29 cellular contexts compared by ENCODE assay signal in genomic region chr6:169316651-169317050, GRCh38.
"Had no signal": no experiment of that assay in that cellular context is flagged by ENCODE, and none has a peak within 500 bp of the region (broad histone marks: within the 10 kb centered on the region; RNA-seq: fewer than 3 reads in every experiment).

No MANE protein-coding gene starts in this region.

- H3K4me3 Mint-ChIP-seq: activated T-cell treated with anti-CD3 and anti-CD28 coated beads, Interleukin-2, amount 50 U/mL, for 72 hours; brain; effector memory CD8-positive, alpha-beta T cell; immature natural killer cell; mesothelial cell of epicardium; naive thymus-derived CD4-positive, alpha-beta T cell had no signal

- H3K36me3 ChIP-seq: cardiac muscle cell, heart left ventricle, pancreas, suprapubic skin, tibial artery, upper lobe of right lung, WERI-Rb-1 had no signal

- H3K27ac Mint-ChIP-seq: activated naive CD4-positive, alpha-beta T cell treated with anti-CD3 and anti-CD28 coated beads, Interleukin-2, amount 50 U/mL, for 72 hours; activated T-cell treated with anti-CD3 and anti-CD28 coated beads, Interleukin-2, amount 50 U/mL, for 72 hours; brain; effector memory CD8-positive, alpha-beta T cell; immature natural killer cell; mesothelial cell of epicardium; naive thymus-derived CD4-positive, alpha-beta T cell had no signal

- H3K4me3 ChIP-seq: cardiac muscle cell, coronary artery, dorsolateral prefrontal cortex, heart left ventricle, pancreas, psoas muscle, suprapubic skin, tibial artery, upper lobe of right lung had no signal

- H3K4me1 ChIP-seq: pancreas, psoas muscle, upper lobe of right lung had no signal

- H3K27ac ChIP-seq: cardiac muscle cell, coronary artery, dorsolateral prefrontal cortex, foreskin keratinocyte, heart left ventricle, pancreas, psoas muscle, suprapubic skin, tibial artery, upper lobe of right lung, WERI-Rb-1 had no signal

- H3K4me1 Mint-ChIP-seq: immature natural killer cell; naive thymus-derived CD4-positive, alpha-beta T cell had no signal

- H3K9me3 Mint-ChIP-seq: activated naive CD4-positive, alpha-beta T cell treated with anti-CD3 and anti-CD28 coated beads, Interleukin-2, amount 50 U/mL, for 72 hours; activated T-cell treated with anti-CD3 and anti-CD28 coated beads, Interleukin-2, amount 50 U/mL, for 72 hours; brain; effector memory CD8-positive, alpha-beta T cell; mesothelial cell of epicardium had no signal

- ATAC-seq: activated CD4-positive, CD25-positive, alpha-beta regulatory T cell treated with anti-CD3 and anti-CD28 coated beads, Interleukin-2, amount 50 U/mL, for 24 hours; activated naive CD4-positive, alpha-beta T cell treated with anti-CD3 and anti-CD28 coated beads, Interleukin-2, amount 50 U/mL, for 72 hours; activated T-cell treated with anti-CD3 and anti-CD28 coated beads, Interleukin-2, amount 50 U/mL, for 72 hours; effector memory CD8-positive, alpha-beta T cell; foreskin keratinocyte; heart left ventricle; naive thymus-derived CD4-positive, alpha-beta T cell; pancreas; psoas muscle; upper lobe of right lung had no signal

- H3K36me3 Mint-ChIP-seq: activated naive CD4-positive, alpha-beta T cell treated with anti-CD3 and anti-CD28 coated beads, Interleukin-2, amount 50 U/mL, for 72 hours; brain; immature natural killer cell; mesothelial cell of epicardium; naive thymus-derived CD4-positive, alpha-beta T cell had no signal

- DNase-seq: activated CD4-positive, alpha-beta T cell treated with anti-CD3 and anti-CD28 coated beads, Interleukin-2, amount 50 U/mL, for 1 hour; activated naive CD4-positive, alpha-beta T cell; activated T-cell treated with anti-CD3 and anti-CD28 coated beads for 4 hours; activated T-cell treated with anti-CD3 and anti-CD28 coated beads, Interleukin-2, amount 50 U/mL, for 72 hours; anterior cingulate cortex; cerebellar nuclear complex; dorsolateral prefrontal cortex; effector memory CD8-positive, alpha-beta T cell; erythroblast; foreskin keratinocyte; heart left ventricle; hypothalamus; immature natural killer cell; naive thymus-derived CD4-positive, alpha-beta T cell; psoas muscle; stimulated activated CD4-positive, alpha-beta T cell treated with anti-CD3 and anti-CD28 coated beads, Interleukin-15, amount 100 ng/mL, for 24 hours; stimulated activated CD4-positive, alpha-beta T cell treated with anti-CD3 and anti-CD28 coated beads, Interleukin-2, amount 100 ng/mL, for 24 hours; stimulated activated naive CD4-positive, alpha-beta T cell; tibial artery; upper lobe of right lung; WERI-Rb-1 had no signal

- H3K27me3 ChIP-seq: cardiac muscle cell, dorsolateral prefrontal cortex, foreskin keratinocyte, pancreas, suprapubic skin, tibial artery, upper lobe of right lung had no signal

- H3K9me3 ChIP-seq: heart left ventricle, pancreas, psoas muscle, suprapubic skin, tibial artery, upper lobe of right lung had no signal
